ENCODE assay signal across 2 cellular contexts in the genomic region with DNA sequence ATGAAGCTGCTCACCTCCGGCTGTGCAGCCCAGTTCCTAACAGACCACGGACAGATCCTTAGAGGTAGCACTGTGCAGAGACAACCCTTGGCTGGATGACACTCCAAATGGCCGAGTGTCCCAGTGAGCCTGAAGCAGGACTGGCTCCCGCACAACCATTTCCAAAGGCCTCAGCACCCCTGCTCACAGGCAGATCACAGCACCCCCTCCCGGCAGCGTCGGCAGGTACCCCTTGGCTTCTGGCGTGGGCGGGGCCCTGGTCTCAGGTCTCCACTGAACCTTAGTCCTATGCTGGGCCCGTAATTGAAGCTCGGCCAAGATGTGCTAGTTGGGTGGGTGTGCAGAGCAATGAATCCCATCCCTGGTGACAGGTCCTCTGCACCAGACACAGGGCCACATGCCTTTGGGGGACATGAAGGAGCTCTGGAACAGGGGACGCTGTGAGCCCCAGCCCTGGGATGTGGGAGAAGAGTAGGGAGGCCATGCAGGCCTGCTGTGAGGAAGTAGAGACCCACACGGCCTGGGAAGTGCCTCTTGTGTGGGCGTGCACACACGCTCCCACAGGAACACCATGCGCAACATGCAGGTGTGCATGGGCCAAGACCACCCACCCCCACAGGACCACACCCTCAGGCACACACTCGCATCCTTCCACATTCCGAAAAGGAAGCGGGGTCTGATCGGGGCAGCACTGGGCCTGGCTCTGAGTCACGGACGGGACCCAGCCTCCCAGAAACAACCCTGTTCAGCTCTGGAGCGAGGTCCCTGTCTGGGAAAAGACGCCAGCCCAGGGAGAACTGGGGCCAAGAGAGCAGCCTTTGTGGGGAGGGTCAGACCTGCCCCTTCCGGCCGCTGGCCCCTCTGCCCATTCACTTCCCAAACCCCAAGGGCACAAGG.
TF ChIP-seq lines count a peak whose summit lies in the region.

No MANE protein-coding gene starts in this region.

TF ChIP-seq in GM23338, 12 proteins besides CTCF, POLR2A, EP300 and RAD21 (continues in another document):
- TF ChIP-seq EZH2 (IDR thresholded peaks at IDR 0.05; ENCODE audit: low read depth, unreplicated experiment) (no peak), JUNB (IDR thresholded peaks at IDR 0.05; ENCODE audit: unreplicated experiment) (no peak), CREB1 (CRISPR knock-in tag; IDR thresholded peaks at IDR 0.05; ENCODE audit: low read depth) (no peak), ZNF114 (CRISPR knock-in tag; IDR thresholded peaks at IDR 0.05) (no peak), ZNF331 (CRISPR knock-in tag; IDR thresholded peaks at IDR 0.05; ENCODE audit: low read depth) (no peak), POLR2AphosphoS5 (IDR thresholded peaks at IDR 0.05; ENCODE audit: low read depth) (no peak), EZH2phosphoT487 (IDR thresholded peaks at IDR 0.05; ENCODE audit: unreplicated experiment) (no peak), STAT1 (IDR thresholded peaks at IDR 0.05; ENCODE audit: unreplicated experiment) (no peak)
- TF ChIP-seq, protein P1, sequence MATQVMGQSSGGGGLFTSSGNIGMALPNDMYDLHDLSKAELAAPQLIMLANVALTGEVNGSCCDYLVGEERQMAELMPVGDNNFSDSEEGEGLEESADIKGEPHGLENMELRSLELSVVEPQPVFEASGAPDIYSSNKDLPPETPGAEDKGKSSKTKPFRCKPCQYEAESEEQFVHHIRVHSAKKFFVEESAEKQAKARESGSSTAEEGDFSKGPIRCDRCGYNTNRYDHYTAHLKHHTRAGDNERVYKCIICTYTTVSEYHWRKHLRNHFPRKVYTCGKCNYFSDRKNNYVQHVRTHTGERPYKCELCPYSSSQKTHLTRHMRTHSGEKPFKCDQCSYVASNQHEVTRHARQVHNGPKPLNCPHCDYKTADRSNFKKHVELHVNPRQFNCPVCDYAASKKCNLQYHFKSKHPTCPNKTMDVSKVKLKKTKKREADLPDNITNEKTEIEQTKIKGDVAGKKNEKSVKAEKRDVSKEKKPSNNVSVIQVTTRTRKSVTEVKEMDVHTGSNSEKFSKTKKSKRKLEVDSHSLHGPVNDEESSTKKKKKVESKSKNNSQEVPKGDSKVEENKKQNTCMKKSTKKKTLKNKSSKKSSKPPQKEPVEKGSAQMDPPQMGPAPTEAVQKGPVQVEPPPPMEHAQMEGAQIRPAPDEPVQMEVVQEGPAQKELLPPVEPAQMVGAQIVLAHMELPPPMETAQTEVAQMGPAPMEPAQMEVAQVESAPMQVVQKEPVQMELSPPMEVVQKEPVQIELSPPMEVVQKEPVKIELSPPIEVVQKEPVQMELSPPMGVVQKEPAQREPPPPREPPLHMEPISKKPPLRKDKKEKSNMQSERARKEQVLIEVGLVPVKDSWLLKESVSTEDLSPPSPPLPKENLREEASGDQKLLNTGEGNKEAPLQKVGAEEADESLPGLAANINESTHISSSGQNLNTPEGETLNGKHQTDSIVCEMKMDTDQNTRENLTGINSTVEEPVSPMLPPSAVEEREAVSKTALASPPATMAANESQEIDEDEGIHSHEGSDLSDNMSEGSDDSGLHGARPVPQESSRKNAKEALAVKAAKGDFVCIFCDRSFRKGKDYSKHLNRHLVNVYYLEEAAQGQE (IDR thresholded peaks at IDR 0.05; ENCODE audit: unreplicated experiment), result no peak
- TF ChIP-seq, protein P2, sequence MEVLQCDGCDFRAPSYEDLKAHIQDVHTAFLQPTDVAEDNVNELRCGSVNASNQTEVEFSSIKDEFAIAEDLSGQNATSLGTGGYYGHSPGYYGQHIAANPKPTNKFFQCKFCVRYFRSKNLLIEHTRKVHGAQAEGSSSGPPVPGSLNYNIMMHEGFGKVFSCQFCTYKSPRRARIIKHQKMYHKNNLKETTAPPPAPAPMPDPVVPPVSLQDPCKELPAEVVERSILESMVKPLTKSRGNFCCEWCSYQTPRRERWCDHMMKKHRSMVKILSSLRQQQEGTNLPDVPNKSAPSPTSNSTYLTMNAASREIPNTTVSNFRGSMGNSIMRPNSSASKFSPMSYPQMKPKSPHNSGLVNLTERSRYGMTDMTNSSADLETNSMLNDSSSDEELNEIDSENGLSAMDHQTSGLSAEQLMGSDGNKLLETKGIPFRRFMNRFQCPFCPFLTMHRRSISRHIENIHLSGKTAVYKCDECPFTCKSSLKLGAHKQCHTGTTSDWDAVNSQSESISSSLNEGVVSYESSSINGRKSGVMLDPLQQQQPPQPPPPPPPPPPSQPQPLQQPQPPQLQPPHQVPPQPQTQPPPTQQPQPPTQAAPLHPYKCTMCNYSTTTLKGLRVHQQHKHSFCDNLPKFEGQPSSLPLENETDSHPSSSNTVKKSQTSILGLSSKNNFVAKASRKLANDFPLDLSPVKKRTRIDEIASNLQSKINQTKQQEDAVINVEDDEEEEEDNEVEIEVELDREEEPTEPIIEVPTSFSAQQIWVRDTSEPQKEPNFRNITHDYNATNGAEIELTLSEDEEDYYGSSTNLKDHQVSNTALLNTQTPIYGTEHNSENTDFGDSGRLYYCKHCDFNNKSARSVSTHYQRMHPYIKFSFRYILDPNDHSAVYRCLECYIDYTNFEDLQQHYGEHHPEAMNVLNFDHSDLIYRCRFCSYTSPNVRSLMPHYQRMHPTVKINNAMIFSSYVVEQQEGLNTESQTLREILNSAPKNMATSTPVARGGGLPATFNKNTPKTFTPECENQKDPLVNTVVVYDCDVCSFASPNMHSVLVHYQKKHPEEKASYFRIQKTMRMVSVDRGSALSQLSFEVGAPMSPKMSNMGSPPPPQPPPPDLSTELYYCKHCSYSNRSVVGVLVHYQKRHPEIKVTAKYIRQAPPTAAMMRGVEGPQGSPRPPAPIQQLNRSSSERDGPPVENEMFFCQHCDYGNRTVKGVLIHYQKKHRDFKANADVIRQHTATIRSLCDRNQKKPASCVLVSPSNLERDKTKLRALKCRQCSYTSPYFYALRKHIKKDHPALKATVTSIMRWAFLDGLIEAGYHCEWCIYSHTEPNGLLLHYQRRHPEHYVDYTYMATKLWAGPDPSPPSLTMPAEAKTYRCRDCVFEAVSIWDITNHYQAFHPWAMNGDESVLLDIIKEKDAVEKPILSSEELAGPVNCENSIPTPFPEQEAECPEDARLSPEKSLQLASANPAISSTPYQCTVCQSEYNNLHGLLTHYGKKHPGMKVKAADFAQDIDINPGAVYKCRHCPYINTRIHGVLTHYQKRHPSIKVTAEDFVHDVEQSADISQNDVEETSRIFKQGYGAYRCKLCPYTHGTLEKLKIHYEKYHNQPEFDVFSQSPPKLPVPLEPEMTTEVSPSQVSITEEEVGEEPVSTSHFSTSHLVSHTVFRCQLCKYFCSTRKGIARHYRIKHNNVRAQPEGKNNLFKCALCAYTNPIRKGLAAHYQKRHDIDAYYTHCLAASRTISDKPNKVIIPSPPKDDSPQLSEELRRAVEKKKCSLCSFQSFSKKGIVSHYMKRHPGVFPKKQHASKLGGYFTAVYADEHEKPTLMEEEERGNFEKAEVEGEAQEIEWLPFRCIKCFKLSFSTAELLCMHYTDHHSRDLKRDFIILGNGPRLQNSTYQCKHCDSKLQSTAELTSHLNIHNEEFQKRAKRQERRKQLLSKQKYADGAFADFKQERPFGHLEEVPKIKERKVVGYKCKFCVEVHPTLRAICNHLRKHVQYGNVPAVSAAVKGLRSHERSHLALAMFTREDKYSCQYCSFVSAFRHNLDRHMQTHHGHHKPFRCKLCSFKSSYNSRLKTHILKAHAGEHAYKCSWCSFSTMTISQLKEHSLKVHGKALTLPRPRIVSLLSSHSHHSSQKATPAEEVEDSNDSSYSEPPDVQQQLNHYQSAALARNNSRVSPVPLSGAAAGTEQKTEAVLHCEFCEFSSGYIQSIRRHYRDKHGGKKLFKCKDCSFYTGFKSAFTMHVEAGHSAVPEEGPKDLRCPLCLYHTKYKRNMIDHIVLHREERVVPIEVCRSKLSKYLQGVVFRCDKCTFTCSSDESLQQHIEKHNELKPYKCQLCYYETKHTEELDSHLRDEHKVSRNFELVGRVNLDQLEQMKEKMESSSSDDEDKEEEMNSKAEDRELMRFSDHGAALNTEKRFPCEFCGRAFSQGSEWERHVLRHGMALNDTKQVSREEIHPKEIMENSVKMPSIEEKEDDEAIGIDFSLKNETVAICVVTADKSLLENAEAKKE (CRISPR knock-in tag; IDR thresholded peaks at IDR 0.05), result no peak

TF ChIP-seq in H1, 55 proteins besides CTCF, POLR2A, EP300 and RAD21:
- TF ChIP-seq NANOG (IDR thresholded peaks at IDR 0.05; ENCODE audit: insufficient read depth, low read depth, low read length, poor library complexity, severe bottlenecking) (no peak), RBBP5 (IDR thresholded peaks at IDR 0.05; ENCODE audit: borderline replicate concordance, low read depth, low read length) (no peak)
